Comparison of ENCODE assay signal across 9 cellular contexts in genomic region chr16:2468725-2469398, GRCh38. TPM values are rescaled to one million over a fixed set of nuclear protein-coding genes. Genes with fewer than 3 reads are reported as not detected.
DNase-seq lines count a peak whose midpoint lies in the region; ATAC-seq and TF ChIP-seq lines count a peak whose summit lies in the region.
"Had no signal": no experiment of that assay in that cellular context is flagged by ENCODE, and none has a peak within 500 bp of the region (broad histone marks: within the 10 kb centered on the region; RNA-seq: fewer than 3 reads in every experiment).

No MANE protein-coding gene starts in this region.

- H3K79me1 ChIP-seq in H9 (ENCODE audit: insufficient read depth, low read depth, low read length, poor library complexity, severe bottlenecking), result no peaks in the 10 kb centered on the region

- H4K91ac ChIP-seq in H9 (ENCODE audit: insufficient read length, low read depth, low read length), result no peak overlapping the region

- H3K4me1 Mint-ChIP-seq in H9, result peaks cover 21 to 25% of the 10 kb centered on the region in 2 experiments
- peaks cover 6% of the 10 kb centered on the region for H3K4me1 Mint-ChIP-seq in endodermal cell
- peaks cover 1% of the 10 kb centered on the region for H3K4me1 Mint-ChIP-seq in T-helper 2 cell treated with Interferon-gamma antibody and Interleukin-4, amounts not matched to agents 5 μg/mL and 100 μg/mL, for 36 hours (ENCODE audit: low read depth)

- H3K23ac ChIP-seq in H9 (ENCODE audit: insufficient read length, low read depth, low read length), result no peak overlapping the region

- H2AK5ac ChIP-seq in H9 (ENCODE audit: insufficient read length, low read length), result no peak overlapping the region

- H4K20me1 ChIP-seq in H9 (ENCODE audit: control insufficient read depth, insufficient read depth, insufficient read length), result no peaks in the 10 kb centered on the region

- H3K27me3 ChIP-seq in H9 (ENCODE audit: insufficient read depth, low read length) (peaks cover 18% of the 10 kb centered on the region; the same call in 1 of the 2 replicates), endodermal cell (ENCODE audit: control insufficient read depth, insufficient read depth, low read length, poor library complexity, severe bottlenecking) (peaks cover 32% of the 10 kb centered on the region)

- no peak overlapping the region for H2BK15ac ChIP-seq in H9 (ENCODE audit: low read depth, low read length)

- H3K14ac ChIP-seq in H9 (ENCODE audit: insufficient read depth, low read length), result no peak overlapping the region; the same call in 1 of the 2 replicates

- no peak overlapping the region for H3K9ac ChIP-seq in H9 (ENCODE audit: extremely low read depth, insufficient read length, low read length)
- no peak overlapping the region for H3K9ac ChIP-seq in endodermal cell (ENCODE audit: extremely low read depth, low read length, poor library complexity, severe bottlenecking)

- WGBS in H9 (ENCODE audit: extremely low coverage, insufficient read length, low lambda C conversion rate), result no CpG with 5 or more reads among the region's 14 CpGs
- WGBS in endodermal cell (ENCODE audit: insufficient coverage in 1 of 2, insufficient read length in 1 of 2), 2 experiments, result 46 to 54% methylated on average over 8 to 13 of the region's 14 CpGs

- H2BK120ac ChIP-seq in H9 (ENCODE audit: low read depth, low read length, poor library complexity, severe bottlenecking), result no peak overlapping the region

- peak overlapping the region in 1 of 3 experiments; percentile 48; a peak in 1 of 7 replicates for H3K27ac Mint-ChIP-seq in H9
- H3K27ac Mint-ChIP-seq in endodermal cell, result no peak overlapping the region
- no peak overlapping the region for H3K27ac Mint-ChIP-seq in T-helper 2 cell treated with Interferon-gamma antibody and Interleukin-4, amounts not matched to agents 5 μg/mL and 100 μg/mL, for 36 hours
- H3K27ac Mint-ChIP-seq: activated naive CD8-positive, alpha-beta T cell treated with anti-CD3 and anti-CD28 coated beads, Interleukin-2, amount 10 ng/mL, durations not matched to agents 7 days and 5 days had no signal

- no peaks in the 10 kb centered on the region for H3K36me3 ChIP-seq in endodermal cell (ENCODE audit: control insufficient read depth, insufficient read depth, low read length)

- peak; percentile 6 for ATAC-seq in sciatic nerve

- no peak overlapping the region for H2BK20ac ChIP-seq in H9 (ENCODE audit: low read depth, low read length, poor library complexity, severe bottlenecking)

- H3K9me3 Mint-ChIP-seq in H9, result no peaks in the 10 kb centered on the region
- no peaks in the 10 kb centered on the region for H3K9me3 Mint-ChIP-seq in endodermal cell
- no peaks in the 10 kb centered on the region for H3K9me3 Mint-ChIP-seq in T-helper 2 cell treated with Interferon-gamma antibody and Interleukin-4, amounts not matched to agents 5 μg/mL and 100 μg/mL, for 36 hours
- H3K9me3 Mint-ChIP-seq: activated naive CD8-positive, alpha-beta T cell treated with anti-CD3 and anti-CD28 coated beads, Interleukin-2, amount 10 ng/mL, durations not matched to agents 7 days and 5 days had no signal

- H3K18ac ChIP-seq in H9 (ENCODE audit: insufficient read length, low read depth, low read length), result no peak overlapping the region

- H2BK5ac ChIP-seq in H9 (ENCODE audit: insufficient read length, low read length), result no peak overlapping the region

- H4K8ac ChIP-seq in H9 (replicated peaks; ENCODE audit: insufficient read length, low read depth, low read length), result no peak overlapping the region

- H3K27ac ChIP-seq in H9 (ENCODE audit: insufficient read length, low read depth, low read length), result no peak overlapping the region
- no peak overlapping the region for H3K27ac ChIP-seq in endodermal cell (ENCODE audit: low read depth, low read length)

- no peak overlapping the region for H3K4ac ChIP-seq in H9 (ENCODE audit: low read depth, low read length)

- no peaks in the 10 kb centered on the region for H3K9me3 ChIP-seq in H9 (ENCODE audit: control insufficient read depth, low read depth, low read length)
- H3K9me3 ChIP-seq in endodermal cell (ENCODE audit: control insufficient read depth, low read length), result no peaks in the 10 kb centered on the region

- no peak overlapping the region for H3K56ac ChIP-seq in H9 (ENCODE audit: insufficient read length, low read depth, low read length)

- no peak overlapping the region for H2BK12ac ChIP-seq in H9 (ENCODE audit: insufficient read length, low read depth, low read length)

- H3K4me3 ChIP-seq in endodermal cell (ENCODE audit: low read length), result peak overlapping the region; percentile 59

- no peak for TF ChIP-seq CTCF in H9 (conservative IDR thresholded peaks at IDR 0.05)
- no peak for TF ChIP-seq CTCF in endodermal cell (conservative IDR thresholded peaks at IDR 0.05)

- peaks cover 9% of the 10 kb centered on the region for H3K23me2 ChIP-seq in H9 (ENCODE audit: insufficient read length, low read depth, low read length, poor library complexity, severe bottlenecking)

- H3K4me3 Mint-ChIP-seq in H9 (peak overlapping the region; percentile 58 to 78), endodermal cell (peak overlapping the region; percentile 56)
- no peak overlapping the region for H3K4me3 Mint-ChIP-seq in T-helper 2 cell treated with Interferon-gamma antibody and Interleukin-4, amounts not matched to agents 5 μg/mL and 100 μg/mL, for 36 hours

- peaks cover 35% of the 10 kb centered on the region for H3K27me3 Mint-ChIP-seq in H9 (ENCODE audit: low read depth)
- peaks cover 40% of the 10 kb centered on the region for H3K27me3 Mint-ChIP-seq in endodermal cell (ENCODE audit: insufficient read depth)
- H3K27me3 Mint-ChIP-seq in T-helper 2 cell treated with Interferon-gamma antibody and Interleukin-4, amounts not matched to agents 5 μg/mL and 100 μg/mL, for 36 hours (ENCODE audit: low read depth), result peaks cover 37% of the 10 kb centered on the region

- H3K4me2 ChIP-seq in H9 (ENCODE audit: insufficient read depth, insufficient read length, low read length), result peak overlapping the region; percentile 15

- intact Hi-C loops in sciatic nerve (cut with DNase I), result no loop called here

- DNase-seq in Ammon's horn (ENCODE audit: low spot score) (peak; percentile 45), H9 (no peak), NCI-H510A (lab: John Stamatoyannopoulos, UW) (peak; percentile 82), endodermal cell (peak; percentile 66), sciatic nerve (ENCODE audit: low spot score) (peak; percentile 57), LoVo (ENCODE audit: low spot score) (no peak), AG08396 (ENCODE audit: low spot score) (no peak)
- DNase-seq in T-helper 2 cell treated with Interferon-gamma antibody and Interleukin-4, amounts not matched to agents 5 μg/mL and 100 μg/mL, for 36 hours (ENCODE audit: low spot score), result no peak
- DNase-seq: activated naive CD8-positive, alpha-beta T cell treated with anti-CD3 and anti-CD28 coated beads, Interleukin-2, amount 10 ng/mL, durations not matched to agents 7 days and 5 days had no signal

- H3K4me1 ChIP-seq in H9 (ENCODE audit: insufficient read depth, low read length) (no peaks in the 10 kb centered on the region), endodermal cell (ENCODE audit: control insufficient read depth, insufficient read depth, low read length) (peaks cover 11% of the 10 kb centered on the region)

- H3T11ph ChIP-seq in H9 (ENCODE audit: low read length), result no peak overlapping the region

- no peaks in the 10 kb centered on the region for H3K79me2 ChIP-seq in H9 (ENCODE audit: insufficient read depth, low read length)

- no peak overlapping the region for H2AFZ ChIP-seq in H9 (ENCODE audit: low read length)

- no peak overlapping the region for H4K5ac ChIP-seq in H9 (ENCODE audit: insufficient read length, low read depth, low read length)

- H3K36me3 Mint-ChIP-seq in H9 (ENCODE audit: insufficient read depth in 1 of 3, low read depth in 3 of 3) (peaks cover 0 to 3% (median under 1%) of the 10 kb centered on the region in 3 experiments; a peak in 2 of 7 replicates), endodermal cell (ENCODE audit: low read depth) (no peaks in the 10 kb centered on the region)
- no peaks in the 10 kb centered on the region for H3K36me3 Mint-ChIP-seq in T-helper 2 cell treated with Interferon-gamma antibody and Interleukin-4, amounts not matched to agents 5 μg/mL and 100 μg/mL, for 36 hours (ENCODE audit: low read depth)
- H3K36me3 Mint-ChIP-seq: activated naive CD8-positive, alpha-beta T cell treated with anti-CD3 and anti-CD28 coated beads, Interleukin-2, amount 10 ng/mL, durations not matched to agents 7 days and 5 days had no signal

RNA-seq across cellular contexts. Expression of gene NTN3, which starts 2.2 kb away (rescaled TPM):
- total RNA-seq in H9 (2021) (1.3 TPM in 2 replicates), endodermal cell (under 1 TPM; 0.48 to 0.62 TPM), sciatic nerve (0.36 TPM)
- 1.0 TPM for polyA plus RNA-seq in endodermal cell (2013, experiment 1 of 2)
- 0.75 TPM for polyA plus RNA-seq in endodermal cell (2013, experiment 2 of 2)
- total RNA-seq: activated naive CD8-positive, alpha-beta T cell treated with anti-CD3 and anti-CD28 coated beads, Interleukin-2, amount 10 ng/mL, durations not matched to agents 7 days and 5 days had no signal

RNA-seq across cellular contexts. Expression of gene TBC1D24, which starts 6.1 kb away (rescaled TPM):
- total RNA-seq in H9 (2021) (19.0 and 19.8 TPM in 2 replicates), endodermal cell (10 to 100 TPM; 15.7 to 19.4 TPM), sciatic nerve (15.4 TPM)
- polyA plus RNA-seq in endodermal cell (2013, experiment 1 of 2), result 9.0 TPM
- polyA plus RNA-seq in endodermal cell (2013, experiment 2 of 2), result 9.4 TPM

RNA-seq across cellular contexts. Expression of gene TEDC2, which starts 9.0 kb away (rescaled TPM):
- 40.7 and 45.4 TPM in 2 replicates for total RNA-seq in H9 (2021)
- 10 to 100 TPM; 44.0 to 57.6 TPM for total RNA-seq in endodermal cell
- 32.9 TPM for polyA plus RNA-seq in endodermal cell (2013, experiment 1 of 2)
- 28.1 TPM for polyA plus RNA-seq in endodermal cell (2013, experiment 2 of 2)
- 0.58 TPM for total RNA-seq in sciatic nerve

RNA-seq across cellular contexts. Expression of gene CCNF, which starts 39.6 kb away (rescaled TPM):
- total RNA-seq in H9 (2021) (61.6 and 62.2 TPM in 2 replicates), endodermal cell (10 to 100 TPM; 50.8 to 58.9 TPM), sciatic nerve (1.8 TPM)
- polyA plus RNA-seq in endodermal cell (2013, experiment 1 of 2), result 35.3 TPM
- polyA plus RNA-seq in endodermal cell (2013, experiment 2 of 2), result 35.1 TPM

RNA-seq across cellular contexts. Expression of gene ATP6V0C, which starts 44.9 kb away (rescaled TPM):
- total RNA-seq in H9 (2021) (176 and 184 TPM in 2 replicates), endodermal cell (100 to 1,000 TPM; 176 to 180 TPM), sciatic nerve (134 TPM)
- 220 TPM for polyA plus RNA-seq in endodermal cell (2013, experiment 1 of 2)
- polyA plus RNA-seq in endodermal cell (2013, experiment 2 of 2), result 207 TPM

Comparison
In these comparisons a context has a peak if more than half of its experiments do, and no peak if none do; other contexts are left out.
1. DNase-seq: peak in Ammon's horn (single experiment), NCI-H510A (single experiment), endodermal cell (single experiment) and sciatic nerve (single experiment); none in H9 (single experiment), LoVo (single experiment), T-helper 2 cell treated with Interferon-gamma antibody and Interleukin-4, amounts not matched to agents 5 μg/mL and 100 μg/mL, for 36 hours (single experiment) and AG08396 (single experiment).
2. RNA of gene TEDC2, which starts 9.0 kb away (total RNA-seq): 44.0 to 57.6 TPM in endodermal cell and 40.7 to 45.4 TPM in H9; 0.58 TPM in sciatic nerve (single experiment); every median in the first group is over 10 times any median in the second.